8 cellular contexts compared by ENCODE assay signal in the genomic region with DNA sequence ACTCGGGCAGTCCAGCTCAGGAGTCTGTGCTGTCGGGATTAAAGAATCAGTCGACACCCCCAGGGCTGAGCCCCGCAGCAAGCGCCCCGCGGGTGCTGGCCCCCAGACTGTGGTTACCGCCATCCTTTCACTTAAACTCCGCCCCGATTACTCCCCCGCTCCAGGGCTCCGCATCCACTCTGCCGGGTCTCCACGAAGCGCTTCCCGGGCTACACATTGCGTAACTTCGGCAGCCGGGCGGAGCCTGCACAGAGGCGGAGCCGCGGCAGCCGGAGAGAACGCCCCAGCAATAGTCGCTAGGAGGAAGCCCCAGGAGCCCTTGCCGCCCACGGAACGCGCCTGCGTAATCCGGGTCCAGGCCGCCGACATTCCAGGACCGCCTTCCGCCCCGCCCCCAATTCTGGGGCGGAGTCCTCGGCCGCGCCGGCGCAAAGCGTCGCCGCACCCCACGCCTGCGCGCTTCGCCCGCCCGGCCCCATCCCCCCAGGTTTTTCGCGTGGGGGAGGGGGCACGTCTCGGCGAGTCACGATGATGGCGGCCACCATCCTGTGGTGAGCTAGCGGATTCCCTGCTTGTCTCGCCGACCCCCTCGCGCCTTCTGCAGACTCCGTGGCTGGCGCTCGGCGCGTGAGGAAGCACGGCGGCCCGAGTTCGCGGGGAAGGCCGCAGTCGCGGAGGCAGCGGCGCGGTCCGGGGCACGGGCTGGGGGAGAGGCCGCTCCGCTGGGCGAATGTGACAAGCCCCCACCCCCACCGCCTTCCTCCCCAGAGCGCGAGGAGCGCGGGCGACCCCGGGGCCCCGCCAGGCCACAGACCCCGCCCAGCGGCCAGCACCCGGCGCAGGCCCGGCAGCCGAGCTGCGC. TPM values are rescaled to one million over a fixed set of nuclear protein-coding genes. Genes with fewer than 3 reads are reported as not detected.
DNase-seq lines count a peak whose midpoint lies in the region; ATAC-seq and TF ChIP-seq lines count a peak whose summit lies in the region.

A gene (plus strand): TSS at position 521 of the 862 bp plus-strand sequence. CDS start 351 bp downstream, outside the sequence.

- no peak within 1 kb of the TSS; the same call in 1 of the 2 replicates for H3K4ac ChIP-seq in H9 (ENCODE audit: low read depth, low read length)

- H3K4me3 ChIP-seq in MG63 (peak within 1 kb of the TSS; percentile 98), fibroblast of the aortic adventitia (ENCODE audit: low read depth, low read length) (peak within 1 kb of the TSS; percentile 88)

- peak within 1 kb of the TSS; percentile 90 for H3K9ac ChIP-seq in H9 (ENCODE audit: extremely low read depth, insufficient read length, low read length)

- H2BK12ac ChIP-seq in H9 (ENCODE audit: insufficient read length, low read depth, low read length): no peak within 1 kb of the TSS

- no peak within 1 kb of the TSS for H4K5ac ChIP-seq in H9 (ENCODE audit: insufficient read length, low read depth, low read length)

- H3K9me3 ChIP-seq in H9 (ENCODE audit: control insufficient read depth, low read depth, low read length): no peaks in the 10 kb centered on the region
- H3K9me3 ChIP-seq in MG63: no peaks in the 10 kb centered on the region

- peak within 1 kb of the TSS; percentile 76 for H3K27ac ChIP-seq in H9 (ENCODE audit: insufficient read length, low read depth, low read length)

- H3K27me3 Mint-ChIP-seq in H9 (ENCODE audit: low read depth) (no peaks in the 10 kb centered on the region), nephron progenitor cell (ENCODE audit: low read depth, poor library complexity) (peaks cover 6% of the 10 kb centered on the region)
- no peaks in the 10 kb centered on the region for H3K27me3 Mint-ChIP-seq in stimulated activated naive CD8-positive, alpha-beta T cell treated with anti-CD3 and anti-CD28 coated beads, Interleukin-15, amount 100 ng/mL, for 72 hours

- H3K23ac ChIP-seq in H9 (ENCODE audit: insufficient read length, low read depth, low read length): no peak within 1 kb of the TSS

- H3K4me2 ChIP-seq in H9 (ENCODE audit: insufficient read depth, insufficient read length, low read length): peak within 1 kb of the TSS; percentile 76

- H3K9me3 Mint-ChIP-seq in H9: no peaks in the 10 kb centered on the region; a peak in 1 of 5 replicates
- H3K9me3 Mint-ChIP-seq in nephron progenitor cell: peaks cover 8% of the 10 kb centered on the region
- H3K9me3 Mint-ChIP-seq in stimulated activated naive CD8-positive, alpha-beta T cell treated with anti-CD3 and anti-CD28 coated beads, Interleukin-15, amount 100 ng/mL, for 72 hours: no peaks in the 10 kb centered on the region

- no peak within 1 kb of the TSS for H4K91ac ChIP-seq in H9 (ENCODE audit: insufficient read length, low read depth, low read length)

- DNase-seq in ELR (ENCODE audit: low read depth) (peak; percentile 99), H9 (peak; percentile 98), MG63 (peak; percentile 97), SHP77 treated with DMSO at 0.1 percent for 48 hours (lab: John Stamatoyannopoulos, UW) (peak; percentile 90), fibroblast of the aortic adventitia (ENCODE audit: low read depth) (peak; percentile 98), nephron progenitor cell (peak; percentile 98)
- peak; percentile 99 for DNase-seq in activated effector memory CD4-positive, alpha-beta T cell treated with anti-CD3 and anti-CD28 coated beads, Interleukin-2, amount 50 U/mL, for 16 hours
- peak; percentile 98 to 99 for DNase-seq in stimulated activated naive CD8-positive, alpha-beta T cell treated with anti-CD3 and anti-CD28 coated beads, Interleukin-15, amount 100 ng/mL, for 72 hours

- peak; percentile 80 for ATAC-seq in stimulated activated naive CD8-positive, alpha-beta T cell treated with anti-CD3 and anti-CD28 coated beads, Interleukin-15, amount 100 ng/mL, for 72 hours

- H3K27me3 ChIP-seq in H9 (ENCODE audit: insufficient read depth, low read length) (no peaks in the 10 kb centered on the region), MG63 (no peaks in the 10 kb centered on the region)

- H3K4me1 ChIP-seq in H9 (ENCODE audit: insufficient read depth, low read length): no peaks in the 10 kb centered on the region

- no peak within 1 kb of the TSS for H2BK5ac ChIP-seq in H9 (ENCODE audit: insufficient read length, low read length)

- H3K56ac ChIP-seq in H9 (ENCODE audit: insufficient read length, low read depth, low read length): no peak within 1 kb of the TSS

- H2BK20ac ChIP-seq in H9 (ENCODE audit: low read depth, low read length, poor library complexity, severe bottlenecking): no peak within 1 kb of the TSS

- H3T11ph ChIP-seq in H9 (ENCODE audit: low read length): peak within 1 kb of the TSS; percentile 2

- TF ChIP-seq CTCF in H9 (conservative IDR thresholded peaks at IDR 0.05) (no peak), fibroblast of the aortic adventitia (IDR thresholded peaks at IDR 0.05; ENCODE audit: insufficient read depth, low read length) (no peak), nephron progenitor cell (IDR thresholded peaks at IDR 0.05) (no peak)

- peaks cover 28% of the 10 kb centered on the region for H3K79me2 ChIP-seq in H9 (ENCODE audit: insufficient read depth, low read length)

- H3K4me3 Mint-ChIP-seq in H9 (peak within 1 kb of the TSS; percentile 87 to 92), nephron progenitor cell (peak within 1 kb of the TSS; percentile 97)
- H3K4me3 Mint-ChIP-seq in stimulated activated naive CD8-positive, alpha-beta T cell treated with anti-CD3 and anti-CD28 coated beads, Interleukin-15, amount 100 ng/mL, for 72 hours: peak within 1 kb of the TSS; percentile 87 to 90

- H4K8ac ChIP-seq in H9 (replicated peaks; ENCODE audit: insufficient read length, low read depth, low read length): no peak within 1 kb of the TSS

- H3K36me3 Mint-ChIP-seq in H9 (ENCODE audit: insufficient read depth in 1 of 3, low read depth in 3 of 3) (peaks cover 0 to 15% (median 4%) of the 10 kb centered on the region in 3 experiments; a peak in 6 of 7 replicates), nephron progenitor cell (ENCODE audit: low read depth) (peaks cover 10% of the 10 kb centered on the region)

- peak within 1 kb of the TSS; percentile 94 for H3K18ac ChIP-seq in H9 (ENCODE audit: insufficient read length, low read depth, low read length)

- no CpG with 5 or more reads among the region's 100 CpGs for WGBS in H9 (ENCODE audit: extremely low coverage, insufficient read length, low lambda C conversion rate)

- no peaks in the 10 kb centered on the region for H3K79me1 ChIP-seq in H9 (ENCODE audit: insufficient read depth, low read depth, low read length, poor library complexity, severe bottlenecking)

- H3K23me2 ChIP-seq in H9 (ENCODE audit: insufficient read length, low read depth, low read length, poor library complexity, severe bottlenecking): peaks cover 3% of the 10 kb centered on the region

- H3K36me3 ChIP-seq in MG63: peaks cover 16% of the 10 kb centered on the region

- no peak within 1 kb of the TSS for H2BK15ac ChIP-seq in H9 (ENCODE audit: low read depth, low read length)

- no peak within 1 kb of the TSS for H2AFZ ChIP-seq in H9 (ENCODE audit: low read length)

- no peaks in the 10 kb centered on the region for H4K20me1 ChIP-seq in H9 (ENCODE audit: control insufficient read depth, insufficient read depth, insufficient read length)

- H3K27ac Mint-ChIP-seq in H9: peak within 1 kb of the TSS; percentile 96 to 100 (median 97)
- peak within 1 kb of the TSS; percentile 98 for H3K27ac Mint-ChIP-seq in nephron progenitor cell
- H3K27ac Mint-ChIP-seq in stimulated activated naive CD8-positive, alpha-beta T cell treated with anti-CD3 and anti-CD28 coated beads, Interleukin-15, amount 100 ng/mL, for 72 hours: peak within 1 kb of the TSS; percentile 96 to 98

- H3K4me1 Mint-ChIP-seq in H9 (peaks cover 33 to 36% of the 10 kb centered on the region in 2 experiments), nephron progenitor cell (peaks cover 39% of the 10 kb centered on the region)
- H3K4me1 Mint-ChIP-seq in stimulated activated naive CD8-positive, alpha-beta T cell treated with anti-CD3 and anti-CD28 coated beads, Interleukin-15, amount 100 ng/mL, for 72 hours: peaks cover 44% of the 10 kb centered on the region

- no peak within 1 kb of the TSS for H2AK5ac ChIP-seq in H9 (ENCODE audit: insufficient read length, low read length)

- no peak within 1 kb of the TSS for H2BK120ac ChIP-seq in H9 (ENCODE audit: low read depth, low read length, poor library complexity, severe bottlenecking)

- H3K14ac ChIP-seq in H9 (ENCODE audit: insufficient read depth, low read length): peak within 1 kb of the TSS; percentile 96

RNA-seq across cellular contexts. Expression of the gene that starts here (rescaled TPM):
- total RNA-seq in H9 (2021) (154 and 165 TPM in 2 replicates), fibroblast of the aortic adventitia (ENCODE audit: low replicate concordance) (132 and 171 TPM in 2 replicates)
- total RNA-seq in MG63 (2014; rRNA removed; shearing (Covaris generic); ENCODE audit: low replicate concordance): 166 and 169 TPM in 2 replicates

Comparison
In these comparisons a context has a peak if more than half of its experiments do, and no peak if none do; other contexts are left out.
1. Peak in every context shown above with its lines: DNase-seq, ATAC-seq, H3K4me3 ChIP-seq and H3K27ac ChIP-seq.